ENCODE assay signal across 20 cellular contexts in genomic region chr14:63164108-63164683, GRCh38. TPM values are rescaled to one million over a fixed set of nuclear protein-coding genes. Genes with fewer than 3 reads are reported as not detected.
DNase-seq lines count a peak whose midpoint lies in the region; ATAC-seq, FAIRE-seq and TF ChIP-seq lines count a peak whose summit lies in the region.
"Had no signal": no experiment of that assay in that cellular context is flagged by ENCODE, and none has a peak within 500 bp of the region (broad histone marks: within the 10 kb centered on the region; RNA-seq: fewer than 3 reads in every experiment).

No MANE protein-coding gene starts in this region.

- no peak for TF ChIP-seq POLR2A in GM12878 (IDR thresholded peaks at IDR 0.05; ENCODE audit: low read depth, low read length)

- BruUV-seq in GM12878 (replicated peaks; lab: Mats Ljungman, UMichigan), result no TSS peak

- H3K4me1 ChIP-seq in Karpas-422 (ENCODE audit: low read length), result no peaks in the 10 kb centered on the region
- H3K4me1 ChIP-seq in GM12878 (ENCODE audit: control insufficient read depth, insufficient read depth, low read length), result no peaks in the 10 kb centered on the region
- no peaks in the 10 kb centered on the region for H3K4me1 ChIP-seq in keratinocyte (ENCODE audit: control insufficient read depth, extremely low read depth, insufficient read depth, low read length)
- H3K4me1 ChIP-seq: BLaER1 treated with 17β-estradiol and CSF1 and Interleukin-3, amounts not matched to agents 10 nM and 100 nM had no signal

- DNase-seq in Daoy (ENCODE audit: low read depth) (peak; percentile 53), Karpas-422 (peak; percentile 21), GM12878 (ENCODE audit: low read depth, low spot score) (no peak), keratinocyte (ENCODE audit: low read depth, low spot score) (no peak), substantia nigra (lab: John Stamatoyannopoulos, UW) (no peak), H7 (no peak), AG08395 (ENCODE audit: low spot score) (no peak)
- DNase-seq: GOT3, NCI-H1048, NCI-H2107, NCI-H446, NCI-H748 treated with DMSO at 0.1 percent for 48 hours, Right ventricle myocardium superior, T-helper 2 cell had no signal

- H3K4me2 ChIP-seq in Karpas-422 (ENCODE audit: low read depth, low read length, poor library complexity, severe bottlenecking), result no peak overlapping the region
- H3K4me2 ChIP-seq in GM12878 (ENCODE audit: control insufficient read depth, insufficient read depth), result no peak overlapping the region
- no peak overlapping the region for H3K4me2 ChIP-seq in keratinocyte (ENCODE audit: control insufficient read depth, extremely low read depth, insufficient read depth, low read depth, low read length)
- H3K4me2 ChIP-seq: BLaER1 treated with 17β-estradiol and CSF1 and Interleukin-3, amounts not matched to agents 10 nM and 100 nM had no signal

- no peaks in the 10 kb centered on the region for H4K20me1 ChIP-seq in Karpas-422 (ENCODE audit: insufficient read depth, low read depth, low read length)
- H4K20me1 ChIP-seq in GM12878 (ENCODE audit: control insufficient read depth, insufficient read depth), result no peaks in the 10 kb centered on the region
- H4K20me1 ChIP-seq in keratinocyte (ENCODE audit: control insufficient read depth, extremely low read depth, insufficient read depth, low read length), result no peaks in the 10 kb centered on the region
- H4K20me1 ChIP-seq: BLaER1 treated with 17β-estradiol and CSF1 and Interleukin-3, amounts not matched to agents 10 nM and 100 nM had no signal

- no peak for TF ChIP-seq RAD21 in GM12878 (IDR thresholded peaks at IDR 0.05; ENCODE audit: insufficient read depth, low read depth, low read length)

- WGBS in GM12878 (ENCODE audit: insufficient coverage, insufficient replicate concordance, low lambda C conversion rate, missing lambda C conversion rate), result 48% methylated on average over 2 of the region's 2 CpGs

- H3K27me3 ChIP-seq in Karpas-422 (ENCODE audit: low read length), result no peaks in the 10 kb centered on the region
- no peaks in the 10 kb centered on the region for H3K27me3 ChIP-seq in GM12878 (replicated peaks in 1 of 2; ENCODE audit: control insufficient read depth in 2 of 2, insufficient read depth in 2 of 2, low read length in 1 of 2)
- H3K27me3 ChIP-seq in keratinocyte (ENCODE audit: control insufficient read depth, extremely low read depth, insufficient read depth, low read length), result no peaks in the 10 kb centered on the region
- H3K27me3 ChIP-seq in H7 (ENCODE audit: control insufficient read depth, insufficient read depth, low read length), result no peaks in the 10 kb centered on the region
- H3K27me3 ChIP-seq: BLaER1 treated with 17β-estradiol and CSF1 and Interleukin-3, amounts not matched to agents 10 nM and 100 nM had no signal

- no peak for FAIRE-seq in GM12878 (lab: Jason Lieb, UNC)
- peak; percentile 41 for FAIRE-seq in keratinocyte (lab: Jason Lieb, UNC)
- FAIRE-seq: GM12892 had no signal

- intact Hi-C loops in GM12878 (cut with micrococcal nuclease; ENCODE audit: unreplicated experiment), result no loop called here

- POLR2A ChIA-PET in GM12878 (lab: Charles Lee), result no interaction called here

- SMC1A ChIA-PET in GM12878 (lab: Charles Lee; ENCODE audit: uncharacterized antibody, unreplicated experiment), result no interaction called here

- no peak for TF ChIP-seq EP300 in GM12878 (IDR thresholded peaks at IDR 0.05; ENCODE audit: borderline replicate concordance in 1 of 2, control insufficient read depth in 1 of 2, low read depth in 2 of 2, low read length in 2 of 2)

- no peaks in the 10 kb centered on the region; the same call in 1 of the 2 replicates for H3K36me3 ChIP-seq in Karpas-422 (ENCODE audit: insufficient read depth, low read length)
- no peaks in the 10 kb centered on the region for H3K36me3 ChIP-seq in GM12878 (ENCODE audit: control insufficient read depth in 2 of 2, insufficient read depth in 2 of 2, low read length in 1 of 2)
- H3K36me3 ChIP-seq in keratinocyte (ENCODE audit: control insufficient read depth in 2 of 2, extremely low read depth in 1 of 2, insufficient read depth in 2 of 2, low read length in 2 of 2), result no peaks in the 10 kb centered on the region
- no peaks in the 10 kb centered on the region for H3K36me3 ChIP-seq in H7 (replicated peaks; ENCODE audit: control insufficient read depth, insufficient read depth, low read length)
- H3K36me3 ChIP-seq: BLaER1 treated with 17β-estradiol and CSF1 and Interleukin-3, amounts not matched to agents 10 nM and 100 nM had no signal

- CTCF ChIA-PET in GM12878 (lab: Yijun Ruan, JAX), result no interaction called here

- peaks cover 15% of the 10 kb centered on the region for H3K9me3 ChIP-seq in Karpas-422 (ENCODE audit: low read length)
- no peaks in the 10 kb centered on the region for H3K9me3 ChIP-seq in GM12878 (replicated peaks; ENCODE audit: control insufficient read depth, insufficient read depth, low read length)
- no peaks in the 10 kb centered on the region for H3K9me3 ChIP-seq in keratinocyte (ENCODE audit: control insufficient read depth, low read depth, low read length)

- no peaks in the 10 kb centered on the region for H3K79me2 ChIP-seq in Karpas-422 (ENCODE audit: low read length)
- no peaks in the 10 kb centered on the region for H3K79me2 ChIP-seq in GM12878 (ENCODE audit: control insufficient read depth, insufficient read depth, low read length)
- no peaks in the 10 kb centered on the region for H3K79me2 ChIP-seq in keratinocyte (ENCODE audit: control insufficient read depth, insufficient read depth, low read length)

- dilution Hi-C loops in keratinocyte (cut with MboI; ENCODE audit: extremely low pct_ligation_motif_present, low sequenced_read_pairs), result no loop called here

- ATAC-seq in GM12878 (no peak), HG02852 (IDR thresholded peaks at IDR 0.05; ENCODE audit: unreplicated experiment) (no peak)
- ATAC-seq: Panc1 had no signal

- H3K9ac ChIP-seq in Karpas-422 (ENCODE audit: low read length) (no peak overlapping the region), GM12878 (ENCODE audit: control insufficient read depth, insufficient read depth, low read length) (no peak overlapping the region), keratinocyte (ENCODE audit: control insufficient read depth, extremely low read depth, insufficient read depth, low read length) (no peak overlapping the region)
- H3K9ac ChIP-seq: BLaER1 treated with 17β-estradiol and CSF1 and Interleukin-3, amounts not matched to agents 10 nM and 100 nM had no signal

- H3K9me2 ChIP-seq in Karpas-422 (replicated peaks; ENCODE audit: insufficient read depth, low read length), result no peaks in the 10 kb centered on the region

- H3K9me1 ChIP-seq in keratinocyte (ENCODE audit: control insufficient read depth, extremely low read depth, insufficient read depth, low read length), result no peaks in the 10 kb centered on the region

- H2AFZ ChIP-seq in Karpas-422 (ENCODE audit: low read length) (no peak overlapping the region), GM12878 (ENCODE audit: control insufficient read depth, low read depth, low read length) (no peak overlapping the region), keratinocyte (ENCODE audit: control insufficient read depth, low read length) (no peak overlapping the region)

- TF ChIP-seq CTCF in GM12878 (IDR thresholded peaks at IDR 0.05 in 2 of 3, conservative IDR thresholded peaks at IDR 0.05 in 1 of 3; ENCODE audit: control insufficient read depth in 2 of 3, extremely low read depth in 1 of 3, insufficient read depth in 1 of 3, low read depth in 3 of 3, low read length in 3 of 3) (no peak), keratinocyte (optimal IDR thresholded peaks at IDR 0.05 in 1 of 3, IDR thresholded peaks at IDR 0.05 in 1 of 3, conservative IDR thresholded peaks at IDR 0.05 in 1 of 3; ENCODE audit: extremely low read depth in 1 of 3, insufficient read depth in 2 of 3, low read length in 3 of 3) (no peak)

- RAD21 ChIA-PET in GM12878 (lab: Charles Lee; ENCODE audit: unreplicated experiment), result no interaction called here

- H3K27ac ChIP-seq in Karpas-422 (ENCODE audit: low read length), result no peak overlapping the region
- H3K27ac ChIP-seq in GM12878 (ENCODE audit: control insufficient read depth, insufficient read depth), result no peak overlapping the region
- H3K27ac ChIP-seq in keratinocyte (ENCODE audit: control insufficient read depth, insufficient read depth, low read length), result no peak overlapping the region
- H3K27ac ChIP-seq in substantia nigra (ENCODE audit: low read depth, low read length, poor library complexity, severe bottlenecking), result no peak overlapping the region
- H3K27ac ChIP-seq: BLaER1 treated with 17β-estradiol and CSF1 and Interleukin-3, amounts not matched to agents 10 nM and 100 nM had no signal

- H3K4me3 ChIP-seq in Karpas-422 (ENCODE audit: low read length), result no peak overlapping the region
- H3K4me3 ChIP-seq in GM12878, result no peak overlapping the region
- H3K4me3 ChIP-seq in keratinocyte (ENCODE audit: control insufficient read depth in 2 of 3, extremely low read depth in 1 of 3, insufficient read depth in 2 of 3, low read depth in 1 of 3, low read length in 3 of 3), result no peak overlapping the region
- no peak overlapping the region for H3K4me3 ChIP-seq in H7 (ENCODE audit: insufficient read depth, low read depth, low read length)
- H3K4me3 ChIP-seq: BLaER1 treated with 17β-estradiol and CSF1 and Interleukin-3, amounts not matched to agents 10 nM and 100 nM had no signal

- in situ Hi-C loops in GM12878 (cut with MboI), result no loop called here

RNA-seq across cellular contexts. Expression of gene RHOJ, which starts 40.0 kb away (rescaled TPM):
- 6.0 and 9.5 TPM in 2 replicates for total RNA-seq in Daoy (2014; rRNA removed; shearing (Covaris generic))
- total RNA-seq in Karpas-422 (2014; rRNA removed; shearing (Covaris generic); ENCODE audit: low replicate concordance), result not detected in 2 replicates
- total RNA-seq in GM12878 (2013; cell fraction: nucleolus; rRNA removed), result not detected in 2 replicates
- total RNA-seq in GM12878 (2014; rRNA removed) (not detected in 2 replicates), GM12878 (2014; rRNA removed; fragmentation: Illumina TruSeq; extraction: Trizol) (not detected in 2 replicates), GM12878 (2021) (not detected in 2 replicates)
- not detected for polyA plus RNA-seq in GM12878 (2011; ENCODE audit: low read depth)
- polyA plus RNA-seq in GM12878 (2011; rRNA removed) (not detected in 2 replicates), GM12878 (2014; fragmentation: Illumina TruSeq; extraction: Trizol) (not detected in 2 replicates), GM12878 (2014; fragmentation: Nextera tagmentation; extraction: Ambion mirVana) (not detected), GM12878 (2014; rRNA removed) (not detected in 2 replicates), GM12878 (2016; fragmentation: Nextera tagmentation; extraction: Ambion mirVana) (not detected), keratinocyte (0.24 to 0.46 TPM (median 0.26 TPM) in 3 replicates)
- polyA plus RNA-seq in GM12878 (2011; cell fraction: cytosol; rRNA removed), result 0.07 TPM in 1 of 2 replicates, not detected in the other
- not detected in 2 replicates for polyA plus RNA-seq in GM12878 (2011; cell fraction: nucleus; rRNA removed)
- not detected in 2 replicates for polyA plus RNA-seq in GM12878 (2012)
- not detected in 2 replicates for polyA minus RNA-seq in GM12878 (2011; rRNA and poly(A)+ RNA removed)
- not detected in 2 replicates for polyA minus RNA-seq in GM12878 (2011; cell fraction: cytosol; rRNA and poly(A)+ RNA removed)
- polyA minus RNA-seq in GM12878 (2011; cell fraction: nucleus; rRNA and poly(A)+ RNA removed), result not detected in 2 replicates
- 0.54 TPM for polyA plus RNA-seq in keratinocyte (2011; ENCODE audit: low read depth)
- polyA plus RNA-seq in keratinocyte (2011; cell fraction: cytosol; rRNA removed), result 0.11 and 0.18 TPM in 2 replicates
- 0.18 and 0.97 TPM in 2 replicates for polyA plus RNA-seq in keratinocyte (2011; cell fraction: nucleus; rRNA removed)
- polyA plus RNA-seq in keratinocyte (2012; ENCODE audit: low replicate concordance), result 0.17 and 0.47 TPM in 2 replicates
- 0.10 to 0.63 TPM (median 0.16 TPM) in 3 replicates for polyA minus RNA-seq in keratinocyte
- polyA minus RNA-seq in keratinocyte (2011; cell fraction: cytosol; rRNA and poly(A)+ RNA removed), result not detected
- polyA minus RNA-seq in keratinocyte (2011; cell fraction: nucleus; rRNA and poly(A)+ RNA removed), result 0.93 TPM in 1 of 2 replicates, not detected in the other
- total RNA-seq in H7 (2014; rRNA removed; shearing (Covaris generic)), result not detected in 2 replicates
- total RNA-seq: G401 had no signal
- polyA plus RNA-seq: IgD-negative memory B cell had no signal

Comparison
In these comparisons a context has a peak if more than half of its experiments do, and no peak if none do; other contexts are left out.
1. DNase-seq: peak in Daoy (single experiment) and Karpas-422 (single experiment); none in GM12878 (single experiment), keratinocyte (single experiment), substantia nigra (0 of 49), H7 (single experiment) and AG08395 (single experiment).